ENCODE assay signal across 11 cellular contexts in the genomic region with DNA sequence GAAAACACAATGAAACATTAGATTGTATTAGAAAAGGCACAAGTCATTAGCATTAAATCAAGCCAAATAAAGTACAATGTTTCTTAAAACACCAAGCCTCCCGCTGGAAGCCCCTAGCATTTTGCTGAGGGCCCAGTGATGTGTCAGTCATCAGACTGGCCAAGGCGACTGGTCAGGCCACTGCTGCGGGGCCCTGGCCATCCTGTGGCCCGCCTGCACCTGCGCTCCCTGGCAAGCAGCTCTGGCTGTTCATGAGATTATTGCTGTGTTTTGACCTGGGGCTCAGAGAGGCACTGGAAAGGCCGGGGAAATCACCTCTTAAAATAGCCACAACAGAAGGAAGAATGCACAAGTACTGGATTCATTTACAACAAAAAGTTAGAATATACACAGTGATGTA.
"Had no signal": no experiment of that assay in that cellular context is flagged by ENCODE, and none has a peak within 500 bp of the region (broad histone marks: within the 10 kb centered on the region; RNA-seq: fewer than 3 reads in every experiment).

No MANE protein-coding gene starts in this region.

- ATAC-seq: left lobe of liver had no signal

- H3K4me3 ChIP-seq: adrenal gland, ovary, uterus had no signal

- H3K4me3 Mint-ChIP-seq: T-helper 2 cell treated with Interferon-gamma antibody and Interleukin-4, amounts not matched to agents 5 μg/mL and 100 μg/mL, for 36 hours had no signal

- H3K36me3 ChIP-seq: ovary, uterus had no signal

- DNase-seq: central memory CD4-positive, alpha-beta T cell; cortex of kidney; effector CD8-positive, alpha-beta T cell; islet precursor cell; mammary epithelial cell; ovary; stimulated activated CD4-positive, alpha-beta T cell treated with anti-CD3 and anti-CD28 coated beads, Interleukin-2, amount 100 ng/mL, for 48 hours; uterus had no signal

- H3K9me3 Mint-ChIP-seq: T-helper 2 cell treated with Interferon-gamma antibody and Interleukin-4, amounts not matched to agents 5 μg/mL and 100 μg/mL, for 36 hours had no signal

- H3K27me3 ChIP-seq: adrenal gland, ovary, uterus had no signal
